In the genomic region with DNA sequence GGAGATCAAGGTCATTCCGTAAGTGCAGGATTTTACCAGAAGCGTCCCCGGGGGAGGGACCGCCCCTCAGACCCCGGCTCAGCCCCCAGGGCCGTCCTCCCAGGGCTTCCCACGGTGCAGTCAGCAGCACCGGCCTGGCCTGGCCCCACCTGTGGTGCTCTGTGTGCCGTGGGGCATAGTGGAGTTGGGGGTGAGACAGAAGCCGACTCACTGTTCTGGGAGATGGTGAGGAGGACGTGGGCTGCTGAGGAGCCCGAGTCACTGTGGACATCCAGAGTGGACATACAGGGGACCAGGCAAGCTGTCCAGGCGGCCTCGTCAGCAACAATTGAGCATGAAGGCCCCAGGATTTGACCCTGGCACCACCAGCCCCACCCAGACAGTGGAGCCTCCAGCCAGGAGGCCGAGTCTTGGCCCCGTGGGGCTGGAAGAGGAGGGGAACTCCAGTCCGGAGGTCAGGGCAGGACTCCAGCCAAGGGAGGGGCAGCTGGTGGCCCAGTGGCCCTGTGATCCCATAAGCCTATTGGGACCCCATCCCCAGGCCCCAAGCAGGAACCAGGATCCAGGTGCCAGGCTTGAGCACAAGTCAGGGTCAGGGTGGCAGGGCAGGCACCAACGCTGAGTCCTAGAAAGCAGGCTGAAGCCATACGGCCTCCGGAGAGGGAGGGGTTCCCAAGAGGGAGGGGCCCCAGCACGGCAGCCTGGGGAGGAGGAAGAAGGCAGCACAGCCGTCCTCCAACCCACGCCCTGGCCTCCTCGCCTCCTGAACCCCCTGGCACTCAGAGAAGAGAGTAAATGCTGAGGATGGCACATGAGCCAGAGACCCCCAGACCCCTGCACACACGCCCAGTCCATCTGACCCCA, we compare ENCODE assay signal across 17 cellular contexts. TPM values are rescaled to one million over a fixed set of nuclear protein-coding genes. Genes with fewer than 3 reads are reported as not detected.
DNase-seq lines count a peak whose midpoint lies in the region; ATAC-seq and TF ChIP-seq lines count a peak whose summit lies in the region.
"Had no signal": no experiment of that assay in that cellular context is flagged by ENCODE, and none has a peak within 500 bp of the region (broad histone marks: within the 10 kb centered on the region; RNA-seq: fewer than 3 reads in every experiment).

No MANE protein-coding gene starts in this region.

- H3K9me3 ChIP-seq in NT2/D1 (ENCODE audit: insufficient read depth, low read length), result no peaks in the 10 kb centered on the region
- no peaks in the 10 kb centered on the region for H3K9me3 ChIP-seq in breast epithelium
- H3K9me3 ChIP-seq: SJCRH30 had no signal

- ATAC-seq in HG03460 (IDR thresholded peaks at IDR 0.05; ENCODE audit: unreplicated experiment), result no peak
- ATAC-seq: CD8-positive, alpha-beta T cell had no signal

- TF ChIP-seq CTCF in breast epithelium (IDR thresholded peaks at IDR 0.05), result no peak

- H3K27ac ChIP-seq in cingulate gyrus (ENCODE audit: low read depth, low read length), result peak overlapping the region; percentile 94
- H3K27ac ChIP-seq in breast epithelium, result no peak overlapping the region
- H3K27ac ChIP-seq: SJCRH30 had no signal

- no peak overlapping the region for H3K4me3 ChIP-seq in NT2/D1 (ENCODE audit: insufficient read length, low read depth)
- no peak overlapping the region for H3K4me3 ChIP-seq in breast epithelium
- H3K4me3 ChIP-seq: SJCRH30 had no signal

- TF ChIP-seq POLR2A in breast epithelium (IDR thresholded peaks at IDR 0.05), result no peak

- DNase-seq in NT2/D1 (ENCODE audit: low read depth, low spot score), result no peak
- DNase-seq in medulla oblongata (ENCODE audit: extremely low spot score), result peak; percentile 66
- peak; percentile 78 for DNase-seq in putamen (ENCODE audit: low spot score)
- no peak for DNase-seq in DMS79 (lab: John Stamatoyannopoulos, UW)
- DNase-seq in breast epithelium (ENCODE audit: low spot score in 2 of 2), result no peak
- DNase-seq: CD8-positive, alpha-beta T cell; EL; GOT3; HFFc6; NCI-H1417; NCI-H1930; NCI-H510A; NCI-H82; SJCRH30 had no signal

- peaks cover 17% of the 10 kb centered on the region for H3K36me3 ChIP-seq in NT2/D1 (ENCODE audit: insufficient read depth, insufficient read length, low read length)
- H3K36me3 ChIP-seq in breast epithelium, result no peaks in the 10 kb centered on the region
- H3K36me3 ChIP-seq: SJCRH30 had no signal

- H3K27me3 ChIP-seq in NT2/D1 (ENCODE audit: insufficient read depth, insufficient read length), result no peaks in the 10 kb centered on the region
- peaks cover 0 to 46% of the 10 kb centered on the region in 2 donors for H3K27me3 ChIP-seq in breast epithelium
- H3K27me3 ChIP-seq: SJCRH30 had no signal

- intact Hi-C loops in breast epithelium (cut with DNase I; ENCODE audit: low total_unique reads), result loop anchor here (10.0 kb wide), 1 partner anchor 910 kb away; no protein-coding TSS in a partner anchor

- H3K9ac ChIP-seq in NT2/D1 (ENCODE audit: insufficient read length, low read depth), result peak overlapping the region; percentile 42

- H3K4me1 ChIP-seq in NT2/D1 (ENCODE audit: insufficient read depth, insufficient read length) (peaks cover 23% of the 10 kb centered on the region), breast epithelium (no peaks in the 10 kb centered on the region)
- H3K4me1 ChIP-seq: SJCRH30 had no signal

RNA-seq across cellular contexts. Expression of gene ATP5ME, which starts 19.0 kb away (rescaled TPM):
- 100 to 1,000 TPM; 108 to 179 (median 128) TPM for total RNA-seq in breast epithelium

RNA-seq across cellular contexts. Expression of gene MYL5, which starts 19.2 kb away (rescaled TPM):
- 10 to 100 TPM in 2 of 3 donors, 1 to 10 TPM in 1; 7.9 to 14.9 (median 12.1) TPM for total RNA-seq in breast epithelium

RNA-seq across cellular contexts. Expression of gene PDE6B, which starts 29.7 kb away (rescaled TPM):
- 10 to 100 TPM in 1 of 3 donors, 1 to 10 TPM in 2; 2.7 to 10.2 (median 8.5) TPM for total RNA-seq in breast epithelium
- total RNA-seq: HFFc6, RPMI7951, SJCRH30 had no signal

RNA-seq across cellular contexts. Expression of gene SLC49A3, which starts 33.8 kb away (rescaled TPM):
- 10 to 100 TPM; 14.4 to 22.3 (median 18.3) TPM for total RNA-seq in breast epithelium
- total RNA-seq: RPMI7951, SJCRH30 had no signal

RNA-seq across cellular contexts. Expression of gene PCGF3, which starts 50.5 kb away (rescaled TPM):
- 10 to 100 TPM; 60.6 to 71.7 (median 69.4) TPM for total RNA-seq in breast epithelium

Comparison
In these comparisons a context has a peak if more than half of its experiments do, and no peak if none do; other contexts are left out.
1. DNase-seq: peak in medulla oblongata (single experiment) and putamen (single experiment); none in NT2/D1 (single experiment), DMS79 (single experiment) and breast epithelium (0 of 2).